11 cellular contexts compared by ENCODE assay signal in the genomic region with DNA sequence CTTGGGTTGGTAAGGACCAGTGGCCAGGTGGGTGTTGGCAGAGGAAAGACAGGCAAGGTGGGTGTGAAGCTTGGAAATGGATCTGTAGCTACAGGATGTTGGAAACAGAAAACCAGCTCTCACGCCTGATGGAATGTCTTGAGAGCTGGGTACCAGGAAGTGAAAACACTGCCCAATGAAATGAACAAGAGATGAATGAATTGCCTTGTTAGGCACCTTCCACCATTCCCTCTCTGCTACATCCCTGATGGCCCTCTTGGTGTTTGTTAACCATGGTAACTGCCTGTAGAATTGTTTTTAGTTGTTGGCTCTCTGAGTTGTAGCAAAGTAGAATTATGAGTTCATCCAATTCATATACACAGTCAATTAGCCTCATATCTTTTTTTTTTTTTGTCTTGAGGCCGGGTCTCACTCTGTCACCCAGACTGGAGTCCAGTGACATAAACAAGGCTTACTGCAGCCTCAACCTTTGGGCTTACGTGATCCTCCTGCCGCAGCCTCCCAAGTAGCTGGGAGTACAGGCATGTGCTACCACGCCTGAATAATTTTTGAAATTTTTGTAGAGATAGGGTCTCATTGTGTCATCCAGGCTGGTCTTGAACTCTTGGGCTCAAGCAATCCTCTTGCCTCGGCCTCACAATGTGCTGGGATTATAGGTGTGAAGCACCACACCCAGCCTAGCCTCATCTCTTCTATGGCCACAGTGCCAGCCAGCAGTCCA. TPM values are rescaled to one million over a fixed set of nuclear protein-coding genes. Genes with fewer than 3 reads are reported as not detected.
DNase-seq lines count a peak whose midpoint lies in the region; ATAC-seq and TF ChIP-seq lines count a peak whose summit lies in the region.
"Had no signal": no experiment of that assay in that cellular context is flagged by ENCODE, and none has a peak within 500 bp of the region (broad histone marks: within the 10 kb centered on the region; RNA-seq: fewer than 3 reads in every experiment).

No MANE protein-coding gene starts in this region.

- no TSS peak for BruUV-seq in HCT116 (replicated peaks; lab: Mats Ljungman, UMichigan)

- no peak overlapping the region for H2BK5ac ChIP-seq in neuronal stem cell (ENCODE audit: low read length)

- POLR2A ChIA-PET in activated CD4-positive, alpha-beta T cell treated with anti-CD3 and anti-CD28 coated beads, Interleukin-2, amount 10 ng/mL, durations not matched to agents 7 days and 5 days (lab: Charles Lee): no interaction called here
- POLR2A ChIA-PET in HCT116 (lab: Charles Lee): interaction anchor here (0.7 kb wide), 1 partner anchor 74 kb away, joined by 3 read pairs; no protein-coding TSS in a partner anchor

- H3K4me2 ChIP-seq in HCT116 (ENCODE audit: low read length): no peak overlapping the region
- H3K4me2 ChIP-seq in neuronal stem cell (ENCODE audit: insufficient read depth, low read length, poor library complexity, severe bottlenecking): no peak overlapping the region

- peaks cover 100% of the 10 kb centered on the region for H3K79me2 ChIP-seq in HCT116 (ENCODE audit: insufficient read depth, low read length)

- H3K9me2 ChIP-seq in HCT116 (ENCODE audit: insufficient read depth): no peaks in the 10 kb centered on the region

- H2BK120ac ChIP-seq in neuronal stem cell (ENCODE audit: low read depth, low read length): no peak overlapping the region

- H3K14ac ChIP-seq in neuronal stem cell (ENCODE audit: low read length): no peak overlapping the region

- peaks cover 16% of the 10 kb centered on the region; the same call in 1 of the 2 replicates for H4K20me1 ChIP-seq in HCT116 (ENCODE audit: insufficient read depth)

- no peak overlapping the region for H2BK12ac ChIP-seq in neuronal stem cell (ENCODE audit: low read length)

- TF ChIP-seq CTCF in HCT116 (IDR thresholded peaks at IDR 0.05 in 2 of 3, conservative IDR thresholded peaks at IDR 0.05 in 1 of 3; ENCODE audit: borderline replicate concordance in 1 of 3, insufficient read depth in 1 of 3, low read depth in 2 of 3, low read length in 2 of 3): no peak

- H2AK5ac ChIP-seq in neuronal stem cell (ENCODE audit: low read depth, low read length): no peak overlapping the region

- H3K9ac ChIP-seq in HCT116 (ENCODE audit: low read length): no peak overlapping the region
- no peak overlapping the region for H3K9ac ChIP-seq in neuronal stem cell (ENCODE audit: low read depth, low read length, poor library complexity)

- H3K27ac ChIP-seq in HCT116 (ENCODE audit: low read depth, low read length): no peak overlapping the region
- no peak overlapping the region for H3K27ac ChIP-seq in neuronal stem cell (replicated peaks; ENCODE audit: low read length)

- CTCF ChIA-PET in activated CD4-positive, alpha-beta T cell treated with anti-CD3 and anti-CD28 coated beads, Interleukin-2, amount 10 ng/mL, durations not matched to agents 7 days and 5 days (lab: Charles Lee): interaction anchor here (0.7 to 1.6 kb wide), 6 partner anchors 9 to 216 kb away, joined by 3 to 10 read pairs (median 5); partner anchors contain the start of gene KCMF1
- CTCF ChIA-PET in HCT116 (lab: Charles Lee): no interaction called here

- no peak for TF ChIP-seq POLR2A in HCT116 (IDR thresholded peaks at IDR 0.05; ENCODE audit: borderline replicate concordance, extremely low read depth, insufficient read depth, insufficient read length)

- H4K8ac ChIP-seq in neuronal stem cell (ENCODE audit: low read depth, low read length): no peak overlapping the region

- no peaks in the 10 kb centered on the region for H3K79me1 ChIP-seq in neuronal stem cell (ENCODE audit: low read depth, low read length)

- DNase-seq in activated CD4-positive, alpha-beta T cell treated with anti-CD3 and anti-CD28 coated beads, Interleukin-2, amount 10 ng/mL, durations not matched to agents 7 days and 5 days: no peak
- DNase-seq in activated CD4-positive, alpha-beta T cell treated with anti-CD3 and anti-CD28 coated beads for 4 hours: no peak
- no peak for DNase-seq in HCT116 (ENCODE audit: low read depth, low spot score)
- no peak for DNase-seq in neuronal stem cell (ENCODE audit: low spot score)
- DNase-seq in mesenteric fat pad (ENCODE audit: low spot score): no peak
- DNase-seq in NCI-H2227 (lab: John Stamatoyannopoulos, UW; ENCODE audit: unreplicated experiment): no peak
- DNase-seq: DMS79 treated with DMSO at 0.1 percent for 48 hours, NCI-H2081, retina had no signal

- H3K4me1 Mint-ChIP-seq in activated CD4-positive, alpha-beta T cell treated with anti-CD3 and anti-CD28 coated beads, Interleukin-2, amount 10 ng/mL, durations not matched to agents 7 days and 5 days: peaks cover 47% of the 10 kb centered on the region
- H3K4me1 Mint-ChIP-seq in activated T-helper 17 cell treated with anti-CD3 and anti-CD28 coated beads, Interleukin-2, amount 50 U/mL, for 72 hours: peaks cover 31% of the 10 kb centered on the region

- H3K27me3 ChIP-seq in HCT116 (ENCODE audit: insufficient read depth, low read length): no peaks in the 10 kb centered on the region
- no peaks in the 10 kb centered on the region for H3K27me3 ChIP-seq in neuronal stem cell (ENCODE audit: control insufficient read depth in 3 of 3, insufficient read depth in 3 of 3, low read depth in 1 of 3, low read length in 3 of 3)

- no peaks in the 10 kb centered on the region for H3K27me3 Mint-ChIP-seq in activated CD4-positive, alpha-beta T cell treated with anti-CD3 and anti-CD28 coated beads, Interleukin-2, amount 10 ng/mL, durations not matched to agents 7 days and 5 days
- H3K27me3 Mint-ChIP-seq in activated T-helper 17 cell treated with anti-CD3 and anti-CD28 coated beads, Interleukin-2, amount 50 U/mL, for 72 hours: no peaks in the 10 kb centered on the region

- no peak for TF ChIP-seq RAD21 in HCT116 (IDR thresholded peaks at IDR 0.05; ENCODE audit: low read depth)

- H3K36me3 ChIP-seq in HCT116 (ENCODE audit: control insufficient read depth in 1 of 2, insufficient read depth in 2 of 2, low read length in 2 of 2): peaks cover 0 to 7% of the 10 kb centered on the region in 2 experiments; a peak in 1 of 4 replicates
- H3K36me3 ChIP-seq in neuronal stem cell (replicated peaks in 1 of 2; ENCODE audit: control insufficient read depth in 2 of 2, insufficient read depth in 2 of 2, low read length in 2 of 2): peaks cover 0 to 15% of the 10 kb centered on the region in 2 donors

- H2AFZ ChIP-seq in HCT116 (ENCODE audit: low read depth, low read length, poor library complexity, severe bottlenecking) (no peak overlapping the region), neuronal stem cell (ENCODE audit: low read length) (no peak overlapping the region)

- intact Hi-C loops in HCT116 (cut with micrococcal nuclease): no loop called here

- H3K4me3 ChIP-seq in HCT116 (replicated peaks in 1 of 2; ENCODE audit: low read depth in 1 of 2, low read length in 2 of 2) (no peak overlapping the region), neuronal stem cell (ENCODE audit: low read length in 2 of 2) (no peak overlapping the region)

- no CpG with 5 or more reads among the region's 6 CpGs for WGBS in neuronal stem cell (ENCODE audit: extremely low coverage in 2 of 2, insufficient read length in 2 of 2, insufficient replicate concordance in 1 of 2), 2 donors

- H3K4ac ChIP-seq in neuronal stem cell (ENCODE audit: low read length): no peak overlapping the region

- H3K9me3 ChIP-seq in HCT116 (ENCODE audit: control insufficient read depth in 1 of 2, insufficient read depth in 1 of 2, low read depth in 1 of 2, low read length in 2 of 2): no peaks in the 10 kb centered on the region
- no peaks in the 10 kb centered on the region for H3K9me3 ChIP-seq in neuronal stem cell (replicated peaks in 1 of 2; ENCODE audit: control insufficient read depth in 2 of 2, insufficient read depth in 1 of 2, low read depth in 1 of 2, low read length in 2 of 2)

- peak overlapping the region; percentile 19 for H3K27ac Mint-ChIP-seq in activated CD4-positive, alpha-beta T cell treated with anti-CD3 and anti-CD28 coated beads, Interleukin-2, amount 10 ng/mL, durations not matched to agents 7 days and 5 days
- peak overlapping the region; percentile 60 for H3K27ac Mint-ChIP-seq in activated T-helper 17 cell treated with anti-CD3 and anti-CD28 coated beads, Interleukin-2, amount 50 U/mL, for 72 hours

- H3K4me3 Mint-ChIP-seq in activated CD4-positive, alpha-beta T cell treated with anti-CD3 and anti-CD28 coated beads, Interleukin-2, amount 10 ng/mL, durations not matched to agents 7 days and 5 days: no peak overlapping the region
- H3K4me3 Mint-ChIP-seq in activated T-helper 17 cell treated with anti-CD3 and anti-CD28 coated beads, Interleukin-2, amount 50 U/mL, for 72 hours: peak overlapping the region; percentile 19

- H3K18ac ChIP-seq in neuronal stem cell (ENCODE audit: low read length): peak overlapping the region; percentile 48

- H2BK15ac ChIP-seq in neuronal stem cell (ENCODE audit: low read length): no peak overlapping the region

- no peak overlapping the region for H4K91ac ChIP-seq in neuronal stem cell (ENCODE audit: low read depth, low read length, poor library complexity)

- no peak overlapping the region for H3K23ac ChIP-seq in neuronal stem cell (ENCODE audit: low read depth, low read length, poor library complexity)

- H3K4me1 ChIP-seq in HCT116 (ENCODE audit: control insufficient read depth in 1 of 2, insufficient read depth in 2 of 2, low read length in 2 of 2) (peaks cover 6 to 31% of the 10 kb centered on the region in 2 experiments), neuronal stem cell (ENCODE audit: control insufficient read depth in 2 of 2, insufficient read depth in 1 of 2, low read depth in 1 of 2, low read length in 2 of 2) (peaks cover 0 to 2% of the 10 kb centered on the region in 2 donors)

- RAD21 ChIA-PET in HCT116 (lab: Charles Lee; ENCODE audit: low non-redundant PET in 1 of 2, low total read pairs in 2 of 2, uncharacterized antibody in 2 of 2, unreplicated experiment in 2 of 2): no interaction called here

- peaks cover 32% of the 10 kb centered on the region for H3K36me3 Mint-ChIP-seq in activated CD4-positive, alpha-beta T cell treated with anti-CD3 and anti-CD28 coated beads, Interleukin-2, amount 10 ng/mL, durations not matched to agents 7 days and 5 days (ENCODE audit: low read depth)
- H3K36me3 Mint-ChIP-seq in activated T-helper 17 cell treated with anti-CD3 and anti-CD28 coated beads, Interleukin-2, amount 50 U/mL, for 72 hours (ENCODE audit: low read depth): peaks cover 61% of the 10 kb centered on the region

- ATAC-seq in HCT116: peak; percentile 32; the same call in 1 of the 2 replicates
- peak; percentile 14 for ATAC-seq in activated T-helper 17 cell treated with anti-CD3 and anti-CD28 coated beads, Interleukin-2, amount 50 U/mL, for 72 hours (replicated peaks)
- no peak for ATAC-seq in GM18498 (IDR thresholded peaks at IDR 0.05; ENCODE audit: unreplicated experiment)

- H3K9me3 Mint-ChIP-seq in activated CD4-positive, alpha-beta T cell treated with anti-CD3 and anti-CD28 coated beads, Interleukin-2, amount 10 ng/mL, durations not matched to agents 7 days and 5 days: no peaks in the 10 kb centered on the region
- no peaks in the 10 kb centered on the region for H3K9me3 Mint-ChIP-seq in activated T-helper 17 cell treated with anti-CD3 and anti-CD28 coated beads, Interleukin-2, amount 50 U/mL, for 72 hours

RNA-seq across cellular contexts. Expression of gene KCMF1, which starts 9.5 kb away (rescaled TPM):
- 10 to 100 TPM; 74.7 to 75.7 TPM for total RNA-seq in activated CD4-positive, alpha-beta T cell treated with anti-CD3 and anti-CD28 coated beads, Interleukin-2, amount 10 ng/mL, durations not matched to agents 7 days and 5 days
- total RNA-seq in HCT116 (2021; ENCODE audit: unreplicated experiment) (119 TPM), mesenteric fat pad (79.7 TPM)
- polyA plus RNA-seq in HCT116 (2012): 127 and 128 TPM in 2 replicates
- total RNA-seq in activated T-helper 17 cell treated with anti-CD3 and anti-CD28 coated beads, Interleukin-2, amount 50 U/mL, for 72 hours: 100 to 1,000 TPM in 1 of 2 donors, 10 to 100 TPM in 1; 77.3 to 108 TPM
- polyA plus RNA-seq in neuronal stem cell (2013, experiment 1 of 2): 41.2 TPM
- 37.1 TPM for polyA plus RNA-seq in neuronal stem cell (2013, experiment 2 of 2)
